In genomic region chr16:85172465-85173071, GRCh38 we compare ENCODE assay signal across 8 cellular contexts.
A peak's percentile ranks its signal among the peaks of the same experiment; 100 is the strongest.
DNase-seq lines count a peak whose midpoint lies in the region; ATAC-seq, FAIRE-seq and TF ChIP-seq lines count a peak whose summit lies in the region.

No MANE protein-coding gene starts in this region.

- WGBS in A549 (ENCODE audit: missing lambda C conversion rate) = 80% methylated on average over 21 of the region's 26 CpGs

- ATAC-seq in A549 = peak in 1 of 2 experiments; percentile 58; a peak in 3 of 6 replicates
- ATAC-seq in Right ventricle myocardium superior (ENCODE audit: poor library complexity) = peak; percentile 57
- ATAC-seq in GM21825 (IDR thresholded peaks at IDR 0.05; ENCODE audit: unreplicated experiment) = no peak
- no peak for ATAC-seq in HG03520 (IDR thresholded peaks at IDR 0.05; ENCODE audit: unreplicated experiment)

- POLR2A ChIA-PET in A549 (lab: Yijun Ruan, JAX) = no interaction called here

- intact Hi-C loops in Right ventricle myocardium superior (cut with DNase I) = no loop called here

- H3K4me1 ChIP-seq in A549 (peaks cover 56% of the 10 kb centered on the region), skeletal muscle satellite cell (ENCODE audit: control insufficient read depth, insufficient read depth, low read length) (peaks cover 78% of the 10 kb centered on the region)

- peak; percentile 62 to 66 for DNase-seq in A549 (ENCODE audit: low read depth in 1 of 2, low spot score in 1 of 2)
- no peak for DNase-seq in GM13976 (ENCODE audit: low spot score)
- peak; percentile 87 for DNase-seq in SK-N-DZ (ENCODE audit: low spot score)
- peak; percentile 69 for DNase-seq in Right ventricle myocardium superior
- DNase-seq in hepatic stellate cell (ENCODE audit: low spot score) = no peak

- CTCF ChIA-PET in A549 (lab: Yijun Ruan, JAX) = interaction anchor here (0.9 to 1.7 kb wide), 9 partner anchors 9 to 102 kb away, joined by 3 to 5 read pairs (median 3); no protein-coding TSS in a partner anchor

- peak overlapping the region; percentile 18 to 87; a peak in 5 of 6 replicates for H3K27ac ChIP-seq in A549

- in situ Hi-C loops in GM13976 (cut with MboI; ENCODE audit: low sequenced_read_pairs, unreplicated experiment) = no loop called here

- no peaks in the 10 kb centered on the region for H3K27me3 ChIP-seq in skeletal muscle satellite cell (ENCODE audit: control insufficient read depth, insufficient read depth, low read length)

- TF ChIP-seq POLR2A in A549 (IDR thresholded peaks at IDR 0.05; ENCODE audit: low read length) = no peak

- H3K4me2 ChIP-seq in A549 = peak overlapping the region; percentile 85
- peak overlapping the region; percentile 98 for H3K4me2 ChIP-seq in skeletal muscle satellite cell (ENCODE audit: low read length)

- peak overlapping the region; percentile 78 for H3K9ac ChIP-seq in skeletal muscle satellite cell (ENCODE audit: low read depth, low read length)

- no peak overlapping the region for H3K4me3 ChIP-seq in A549
- peak overlapping the region; percentile 76 for H3K4me3 ChIP-seq in skeletal muscle satellite cell (ENCODE audit: low read length)

- TF ChIP-seq EP300 in A549 (IDR thresholded peaks at IDR 0.05) = no peak

- no peak for TF ChIP-seq RAD21 in A549 (conservative IDR thresholded peaks at IDR 0.05 in 1 of 2, IDR thresholded peaks at IDR 0.05 in 1 of 2)

- TF ChIP-seq CTCF in A549 (IDR thresholded peaks at IDR 0.05) = peak; percentile 9; the same call in 1 of the 3 replicates
- TF ChIP-seq CTCF in GM13976 (IDR thresholded peaks at IDR 0.05; ENCODE audit: borderline replicate concordance, control extremely low read depth, extremely low read depth, insufficient read depth, missing control alignments) = peak; percentile 15

- no peak for FAIRE-seq in A549 (lab: Jason Lieb, UNC)

- H3K9me3 ChIP-seq in A549 (no peaks in the 10 kb centered on the region), skeletal muscle satellite cell (replicated peaks; ENCODE audit: low read length) (no peaks in the 10 kb centered on the region)

- H3K36me3 ChIP-seq in skeletal muscle satellite cell (ENCODE audit: insufficient read depth, low read length) = peaks cover 2% of the 10 kb centered on the region

TF ChIP-seq in A549, 52 proteins besides CTCF, POLR2A, EP300 and RAD21:
- TF ChIP-seq GATA3 (IDR thresholded peaks at IDR 0.05; ENCODE audit: borderline replicate concordance) (no peak), MAX (IDR thresholded peaks at IDR 0.05) (no peak), MAZ (IDR thresholded peaks at IDR 0.05; ENCODE audit: borderline replicate concordance, low read depth, low read length) (no peak), TFCP2L1 (CRISPR knock-in tag; IDR thresholded peaks at IDR 0.05) (no peak), RARB (CRISPR knock-in tag; IDR thresholded peaks at IDR 0.05) (no peak)

Comparison
In these comparisons a context has a peak if more than half of its experiments do, and no peak if none do; other contexts are left out.
1. DNase-seq: peak in A549 (2 of 2), SK-N-DZ (single experiment) and Right ventricle myocardium superior (single experiment); none in GM13976 (single experiment) and hepatic stellate cell (single experiment).